ENCODE assay signal across 2 cellular contexts in genomic region chr1:31505884-31506497, GRCh38.
A peak's percentile ranks its signal among the peaks of the same experiment; 100 is the strongest.
TF ChIP-seq lines count a peak whose summit lies in the region.

No MANE protein-coding gene starts in this region.

TF ChIP-seq in IMR-90, 13 proteins besides CTCF, POLR2A, EP300 and RAD21 (continued from another document):
- TF ChIP-seq USF2 (IDR thresholded peaks at IDR 0.05; ENCODE audit: low read depth, low read length) (peak; percentile 37; the same call in 1 of the 2 replicates), CHD1 (IDR thresholded peaks at IDR 0.05; ENCODE audit: low read depth, low read length) (no peak)
TF ChIP-seq in IMR-90: peak in this region for 3.

TF ChIP-seq in SK-N-SH treated with all-trans-retinoic acid at 6 μM for 48 hours, 23 proteins besides CTCF, POLR2A, EP300 and RAD21 (continued from another document):
- TF ChIP-seq RARB (CRISPR knock-in tag; IDR thresholded peaks at IDR 0.05) = no peak
- TF ChIP-seq ISL1 (CRISPR knock-in tag; IDR thresholded peaks at IDR 0.05) = no peak
TF ChIP-seq in SK-N-SH treated with all-trans-retinoic acid at 6 μM for 48 hours: peak in this region for 0.
